ENCODE assay signal across 8 cellular contexts in genomic region chr6:3157151-3157933, GRCh38. TPM values are rescaled to one million over a fixed set of nuclear protein-coding genes. Genes with fewer than 3 reads are reported as not detected.
DNase-seq lines count a peak whose midpoint lies in the region; ATAC-seq, FAIRE-seq and TF ChIP-seq lines count a peak whose summit lies in the region.

Gene TUBB2A (minus strand): TSS chr6:3157544. CDS start chr6:3157463, 81 bp downstream.

- H3F3A ChIP-seq in GM23338 (replicated peaks; ENCODE audit: low read depth) = peaks cover 29% of the 10 kb centered on the region

- peaks cover 42% of the 10 kb centered on the region for H3K4me1 Mint-ChIP-seq in GM23338
- H3K4me1 Mint-ChIP-seq in astrocyte (ENCODE audit: low read depth, unreplicated experiment) = peaks cover 26% of the 10 kb centered on the region

- H3K36me3 ChIP-seq in GM23338 (ENCODE audit: insufficient read depth) (peaks cover 20% of the 10 kb centered on the region), astrocyte (ENCODE audit: insufficient read depth, low read length) (peaks cover 21% of the 10 kb centered on the region), hepatocyte (replicated peaks; ENCODE audit: insufficient read depth, low read depth) (no peaks in the 10 kb centered on the region)

- H3K9me3 ChIP-seq in astrocyte (ENCODE audit: insufficient read depth, low read depth, low read length) (no peaks in the 10 kb centered on the region), hepatocyte (ENCODE audit: low read depth) (no peaks in the 10 kb centered on the region)

- H4K20me1 ChIP-seq in GM23338 (replicated peaks; ENCODE audit: insufficient read depth) (no peaks in the 10 kb centered on the region; the same call in 1 of the 2 replicates), astrocyte (ENCODE audit: insufficient read depth, low read length) (peaks cover 35% of the 10 kb centered on the region), hepatocyte (ENCODE audit: insufficient read depth, poor library complexity, severe bottlenecking) (no peaks in the 10 kb centered on the region)

- no peak within 1 kb of the TSS for H2AFZ ChIP-seq in GM23338
- H2AFZ ChIP-seq in astrocyte (ENCODE audit: low read depth, low read length) = no peak within 1 kb of the TSS
- peak within 1 kb of the TSS; percentile 70 for H2AFZ ChIP-seq in hepatocyte

- H3K9me2 ChIP-seq in GM23338 (ENCODE audit: insufficient read depth) (no peaks in the 10 kb centered on the region), hepatocyte (replicated peaks; ENCODE audit: insufficient read depth) (no peaks in the 10 kb centered on the region)

- TF ChIP-seq CTCF in GM23338 (conservative IDR thresholded peaks at IDR 0.05; ENCODE audit: low read depth in 2 of 2) (peak in 1 of 2 experiments; percentile 58; a peak in 2 of 4 replicates), astrocyte (IDR thresholded peaks at IDR 0.05; ENCODE audit: insufficient read depth, low read depth, low read length) (no peak), hepatocyte (IDR thresholded peaks at IDR 0.05; ENCODE audit: poor library complexity) (peak; percentile 52), retinal pigment epithelial cell (conservative IDR thresholded peaks at IDR 0.05; ENCODE audit: low read depth, low read length) (no peak)

- no peaks in the 10 kb centered on the region for H3K9me3 Mint-ChIP-seq in GM23338
- H3K9me3 Mint-ChIP-seq in astrocyte (ENCODE audit: unreplicated experiment) = no peaks in the 10 kb centered on the region

- peak within 1 kb of the TSS; percentile 87 for H3K4me3 ChIP-seq in GM08714 (ENCODE audit: low read length)
- H3K4me3 ChIP-seq in GM23338 = peak within 1 kb of the TSS; percentile 91
- H3K4me3 ChIP-seq in astrocyte (ENCODE audit: insufficient read depth, low read depth, low read length) = peak within 1 kb of the TSS; percentile 99
- peak within 1 kb of the TSS; percentile 97 for H3K4me3 ChIP-seq in hepatocyte
- peak within 1 kb of the TSS; percentile 90 for H3K4me3 ChIP-seq in retinal pigment epithelial cell (ENCODE audit: low read length)

- no peak for FAIRE-seq in astrocyte (lab: Jason Lieb, UNC)

- peak within 1 kb of the TSS; percentile 96 for H3K4me2 ChIP-seq in GM23338
- peak within 1 kb of the TSS; percentile 99 for H3K4me2 ChIP-seq in astrocyte (ENCODE audit: low read length)
- H3K4me2 ChIP-seq in hepatocyte = peak within 1 kb of the TSS; percentile 98

- peak within 1 kb of the TSS; percentile 98 for H3K9ac ChIP-seq in astrocyte (ENCODE audit: low read length)

- H3K27me3 ChIP-seq in GM23338 (ENCODE audit: insufficient read depth) = no peaks in the 10 kb centered on the region
- no peaks in the 10 kb centered on the region for H3K27me3 ChIP-seq in astrocyte (ENCODE audit: insufficient read depth, low read length)
- H3K27me3 ChIP-seq in hepatocyte = no peaks in the 10 kb centered on the region

- peaks cover 19% of the 10 kb centered on the region for H3K27me3 Mint-ChIP-seq in GM23338 (ENCODE audit: insufficient read depth, low read depth, poor library complexity)
- H3K27me3 Mint-ChIP-seq in astrocyte (ENCODE audit: low read depth, unreplicated experiment) = no peaks in the 10 kb centered on the region

- peak within 1 kb of the TSS; percentile 73 for H3K27ac Mint-ChIP-seq in GM23338
- H3K27ac Mint-ChIP-seq in astrocyte (ENCODE audit: unreplicated experiment) = peak within 1 kb of the TSS; percentile 94

- ATAC-seq in GM23338 = peak; percentile 73
- no peak for ATAC-seq in HG03378 (IDR thresholded peaks at IDR 0.05; ENCODE audit: unreplicated experiment)

- H3K79me2 ChIP-seq in GM23338 (replicated peaks; ENCODE audit: insufficient read depth) = peaks cover 20% of the 10 kb centered on the region
- H3K79me2 ChIP-seq in astrocyte (ENCODE audit: insufficient read depth, low read length) = peaks cover 21% of the 10 kb centered on the region
- peaks cover 3% of the 10 kb centered on the region for H3K79me2 ChIP-seq in hepatocyte

- H3K36me3 Mint-ChIP-seq in GM23338 (ENCODE audit: low read depth) = peaks cover 40% of the 10 kb centered on the region
- H3K36me3 Mint-ChIP-seq in astrocyte (ENCODE audit: low read depth, unreplicated experiment) = peaks cover 15% of the 10 kb centered on the region

- H3K4me1 ChIP-seq in GM23338 (ENCODE audit: insufficient read depth) = peaks cover 36% of the 10 kb centered on the region
- peaks cover 20% of the 10 kb centered on the region for H3K4me1 ChIP-seq in astrocyte (ENCODE audit: insufficient read depth, low read length)
- H3K4me1 ChIP-seq in hepatocyte (ENCODE audit: insufficient read depth) = peaks cover 21% of the 10 kb centered on the region

- WGBS in hepatocyte (ENCODE audit: low lambda C conversion rate, missing lambda C conversion rate) = under 1% methylated on average over 54 of the region's 95 CpGs

- H3K27ac ChIP-seq in GM23338 (ENCODE audit: low read depth) = no peak within 1 kb of the TSS
- H3K27ac ChIP-seq in astrocyte (ENCODE audit: low read depth, low read length) = peak within 1 kb of the TSS; percentile 82
- peak within 1 kb of the TSS; percentile 98 for H3K27ac ChIP-seq in hepatocyte

- H3K4me3 Mint-ChIP-seq in GM23338 (peak within 1 kb of the TSS; percentile 97), astrocyte (ENCODE audit: unreplicated experiment) (peak within 1 kb of the TSS; percentile 98)

- DNase-seq in GM23338 (ENCODE audit: low spot score) (peak; percentile 83), LoVo (ENCODE audit: low spot score) (peak; percentile 90), T-helper 22 cell (ENCODE audit: low read depth) (peak; percentile 78), astrocyte (ENCODE audit: low read depth) (peak; percentile 64), hepatocyte (ENCODE audit: low spot score) (peak; percentile 96), retinal pigment epithelial cell (ENCODE audit: low read depth) (no peak)

TF ChIP-seq in GM23338, 12 proteins besides CTCF, POLR2A, EP300 and RAD21:
- no peak for TF ChIP-seq EZH2 (IDR thresholded peaks at IDR 0.05; ENCODE audit: low read depth, unreplicated experiment)
- peak; percentile 97 for TF ChIP-seq CREB1 (CRISPR knock-in tag; IDR thresholded peaks at IDR 0.05; ENCODE audit: low read depth)
- TF ChIP-seq POLR2AphosphoS5 (IDR thresholded peaks at IDR 0.05; ENCODE audit: low read depth) = peak; percentile 94

RNA-seq across cellular contexts. Expression of gene TUBB2A, which starts in this region (rescaled TPM):
- total RNA-seq in GM23338 (2014; rRNA removed; shearing (Covaris generic)) = 376 and 407 TPM in 2 replicates
- polyA plus RNA-seq in GM23338 (2016; fragmentation: Nextera tagmentation; extraction: Ambion mirVana) = 286 and 305 TPM in 2 replicates
- total RNA-seq in astrocyte = 390 and 401 TPM in 2 replicates
- 97.2 and 115 TPM in 2 replicates for total RNA-seq in hepatocyte
- polyA plus RNA-seq in hepatocyte = 183 and 185 TPM in 2 replicates
